Comparison of ENCODE assay signal across 8 cellular contexts in the genomic region with DNA sequence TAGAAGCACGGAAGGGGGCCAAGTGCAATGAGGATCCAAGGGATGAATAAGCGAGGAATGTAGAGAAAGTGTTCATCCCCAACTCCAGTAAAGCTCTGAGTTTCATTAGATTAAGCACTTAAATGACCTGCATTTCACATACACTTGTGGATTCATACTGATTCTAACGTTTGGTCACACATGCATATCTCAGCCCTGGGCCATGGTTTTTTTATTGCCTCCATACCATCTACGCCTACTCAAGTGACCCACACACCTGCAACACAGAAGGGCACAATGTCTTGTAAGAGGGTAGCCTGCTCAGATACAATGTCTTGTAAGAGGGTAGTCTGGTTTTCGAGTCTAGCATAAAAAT. TPM values are rescaled to one million over a fixed set of nuclear protein-coding genes. Genes with fewer than 3 reads are reported as not detected.
DNase-seq lines count a peak whose midpoint lies in the region; ATAC-seq and TF ChIP-seq lines count a peak whose summit lies in the region.

No MANE protein-coding gene starts in this region.

- intact Hi-C loops in thyroid gland (cut with DNase I), result no loop called here

- DNase-seq in NCI-H1694 treated with DMSO at 0.1 percent for 48 hours (lab: John Stamatoyannopoulos, UW), result peak; percentile 42
- DNase-seq in NCI-H1694 (lab: John Stamatoyannopoulos, UW), result no peak
- no peak for DNase-seq in kidney epithelial cell (ENCODE audit: low read depth)
- no peak for DNase-seq in thyroid gland
- no peak for DNase-seq in GM19240 (ENCODE audit: insufficient read length, low spot score)
- DNase-seq in NCI-H226, result no peak

- WGBS in thyroid gland, 2 donors, result 25 to 27% methylated on average over 5 of the region's 5 CpGs

- no peak for TF ChIP-seq POLR2A in thyroid gland (IDR thresholded peaks at IDR 0.05)

- no peaks in the 10 kb centered on the region for H3K27me3 ChIP-seq in kidney epithelial cell (ENCODE audit: control insufficient read depth, insufficient read depth, low read length)
- no peaks in the 10 kb centered on the region for H3K27me3 ChIP-seq in thyroid gland

- H3K9me3 Mint-ChIP-seq in activated T-helper 17 cell treated with anti-CD3 and anti-CD28 coated beads, Interleukin-2, amount 50 U/mL, for 72 hours, result no peaks in the 10 kb centered on the region

- peak; percentile 10 for ATAC-seq in HG03039 (IDR thresholded peaks at IDR 0.05; ENCODE audit: unreplicated experiment)
- peak; percentile 4 for ATAC-seq in activated T-helper 17 cell treated with anti-CD3 and anti-CD28 coated beads, Interleukin-2, amount 50 U/mL, for 72 hours (replicated peaks)

- H3K4me1 ChIP-seq in thyroid gland, result peaks cover 17 to 26% of the 10 kb centered on the region in 2 donors

- no peaks in the 10 kb centered on the region for H3K27me3 Mint-ChIP-seq in activated T-helper 17 cell treated with anti-CD3 and anti-CD28 coated beads, Interleukin-2, amount 50 U/mL, for 72 hours

- peak overlapping the region; percentile 78 to 98 (median 89) for H3K27ac ChIP-seq in thyroid gland

- H3K9me3 ChIP-seq in thyroid gland, result no peaks in the 10 kb centered on the region

- no peaks in the 10 kb centered on the region for H3K36me3 ChIP-seq in kidney epithelial cell (ENCODE audit: control insufficient read depth, insufficient read depth, low read length)
- no peaks in the 10 kb centered on the region for H3K36me3 ChIP-seq in thyroid gland

- no peak for TF ChIP-seq CTCF in kidney epithelial cell (IDR thresholded peaks at IDR 0.05; ENCODE audit: insufficient read depth, low read length, poor library complexity, severe bottlenecking)
- TF ChIP-seq CTCF in thyroid gland (IDR thresholded peaks at IDR 0.05), result no peak

- H3K4me1 Mint-ChIP-seq in activated T-helper 17 cell treated with anti-CD3 and anti-CD28 coated beads, Interleukin-2, amount 50 U/mL, for 72 hours, result peaks cover 37% of the 10 kb centered on the region

- H3K4me3 ChIP-seq in kidney epithelial cell (ENCODE audit: low read depth, low read length) (peak overlapping the region; percentile 55), thyroid gland (replicated peaks in 1 of 3) (peak overlapping the region; percentile 43 to 100 (median 98))

- peak overlapping the region; percentile 95 for H3K4me3 Mint-ChIP-seq in activated T-helper 17 cell treated with anti-CD3 and anti-CD28 coated beads, Interleukin-2, amount 50 U/mL, for 72 hours

- H3K36me3 Mint-ChIP-seq in activated T-helper 17 cell treated with anti-CD3 and anti-CD28 coated beads, Interleukin-2, amount 50 U/mL, for 72 hours (ENCODE audit: low read depth), result peaks cover 42% of the 10 kb centered on the region

- peak overlapping the region; percentile 95 for H3K27ac Mint-ChIP-seq in activated T-helper 17 cell treated with anti-CD3 and anti-CD28 coated beads, Interleukin-2, amount 50 U/mL, for 72 hours

RNA-seq across cellular contexts. Expression of a gene that starts 0.6 kb away (rescaled TPM):
- total RNA-seq in activated T-helper 17 cell treated with anti-CD3 and anti-CD28 coated beads, Interleukin-2, amount 50 U/mL, for 72 hours, result 10 to 100 TPM; 76.0 to 93.9 TPM
- total RNA-seq in kidney epithelial cell (44.9 and 66.1 TPM in 2 replicates), thyroid gland (10 to 100 TPM; 50.8 to 58.7 (median 54.9) TPM)

RNA-seq across cellular contexts. Expression of a gene that starts 37.5 kb away (rescaled TPM):
- total RNA-seq in activated T-helper 17 cell treated with anti-CD3 and anti-CD28 coated beads, Interleukin-2, amount 50 U/mL, for 72 hours, result 10 to 100 TPM in 1 of 2 donors, 1 to 10 TPM in 1; 6.3 to 13.8 TPM
- 8.2 and 8.9 TPM in 2 replicates for total RNA-seq in kidney epithelial cell
- total RNA-seq in thyroid gland, result 10 to 100 TPM; 23.5 to 28.5 (median 25.6) TPM

RNA-seq across cellular contexts. Expression of a gene that starts 43.4 kb away (rescaled TPM):
- 1 to 10 TPM; 3.8 to 4.4 TPM for total RNA-seq in activated T-helper 17 cell treated with anti-CD3 and anti-CD28 coated beads, Interleukin-2, amount 50 U/mL, for 72 hours
- total RNA-seq in kidney epithelial cell (5.1 and 6.1 TPM in 2 replicates), thyroid gland (1 to 10 TPM; 5.0 to 7.5 (median 5.7) TPM)
